In genomic region chr6:34544052-34544604, GRCh38 we compare ENCODE assay signal across 23 cellular contexts. TPM values are rescaled to one million over a fixed set of nuclear protein-coding genes. Genes with fewer than 3 reads are reported as not detected.
"Had no signal": no experiment of that assay in that cellular context is flagged by ENCODE, and none has a peak within 500 bp of the region (broad histone marks: within the 10 kb centered on the region; RNA-seq: fewer than 3 reads in every experiment).

No MANE protein-coding gene starts in this region.

- H3K9me3 ChIP-seq: gastroesophageal sphincter, thyroid gland, upper lobe of right lung had no signal

- H3K9me3 Mint-ChIP-seq: activated naive CD8-positive, alpha-beta T cell treated with anti-CD3 and anti-CD28 coated beads for 36 hours; activated T-cell treated with anti-CD3 and anti-CD28 coated beads, Interleukin-2, amount 50 U/mL, for 24 hours; activated T-helper 2 cell treated with anti-CD3 and anti-CD28 coated beads, Interferon-gamma antibody, Interleukin-2, Interleukin-4, amounts not matched to agents 10 μg/mL and 5 μg/mL and 100 μg/mL, durations not matched to agents 14 hours and 24 hours and 36 hours; natural killer cell treated with Interleukin-12 subunit alpha and Interleukin-12 subunit beta and Interleukin-15 and Interleukin-18, amount 100 ng/mL, for 72 hours; stimulated activated naive CD8-positive, alpha-beta T cell treated with anti-CD3 and anti-CD28 coated beads, Interleukin-15, Interleukin-2, amounts not matched to agents 100 ng/mL and 50 ng/mL, for 24 hours; WTC11 had no signal

- H3K4me3 ChIP-seq: cardiac muscle cell, gastroesophageal sphincter, thyroid gland, upper lobe of right lung had no signal

- H3K27me3 Mint-ChIP-seq: activated naive CD8-positive, alpha-beta T cell treated with anti-CD3 and anti-CD28 coated beads for 36 hours; activated T-cell treated with anti-CD3 and anti-CD28 coated beads, Interleukin-2, amount 50 U/mL, for 24 hours; natural killer cell treated with Interleukin-12 subunit alpha and Interleukin-12 subunit beta and Interleukin-15 and Interleukin-18, amount 100 ng/mL, for 72 hours; stimulated activated naive CD8-positive, alpha-beta T cell treated with anti-CD3 and anti-CD28 coated beads, Interleukin-15, Interleukin-2, amounts not matched to agents 100 ng/mL and 50 ng/mL, for 24 hours had no signal

- DNase-seq: activated CD8-positive, alpha-beta memory T cell treated with anti-CD3 and anti-CD28 coated beads for 24 hours; activated CD8-positive, alpha-beta memory T cell treated with anti-CD3 and anti-CD28 coated beads, Interleukin-2, amount 50 U/mL, for 4 hours; activated naive CD4-positive, alpha-beta T cell treated with Interleukin-2 at 50 U/mL for 16 hours; activated naive CD8-positive, alpha-beta T cell treated with anti-CD3 and anti-CD28 coated beads for 36 hours; activated T-cell treated with anti-CD3 and anti-CD28 coated beads, Interleukin-2, amount 50 U/mL, for 24 hours; head of caudate nucleus; hypothalamus; nucleus accumbens; stimulated activated CD4-positive, alpha-beta T cell treated with anti-CD3 and anti-CD28 coated beads, Interleukin-12 subunit alpha, Interleukin-12 subunit beta, amount 100 ng/mL, for 4 hours; stimulated activated CD4-positive, alpha-beta T cell treated with anti-CD3 and anti-CD28 coated beads, Interleukin-4, amount 100 ng/mL, for 4 hours; substantia nigra; T-helper 1 cell; T-helper 9 cell; thyroid gland; upper lobe of right lung had no signal

- H3K27ac ChIP-seq: cardiac muscle cell, epithelial cell of prostate, gastroesophageal sphincter, thyroid gland, upper lobe of right lung had no signal

- H3K4me1 ChIP-seq: upper lobe of right lung had no signal

- H3K36me3 Mint-ChIP-seq: activated naive CD8-positive, alpha-beta T cell treated with anti-CD3 and anti-CD28 coated beads for 36 hours; natural killer cell treated with Interleukin-12 subunit alpha and Interleukin-12 subunit beta and Interleukin-15 and Interleukin-18, amount 100 ng/mL, for 72 hours; WTC11 had no signal

- H3K36me3 ChIP-seq: cardiac muscle cell, gastroesophageal sphincter, thyroid gland, upper lobe of right lung had no signal

- H3K27me3 ChIP-seq: cardiac muscle cell, gastroesophageal sphincter, thyroid gland, upper lobe of right lung had no signal

- H3K4me3 Mint-ChIP-seq: activated naive CD8-positive, alpha-beta T cell treated with anti-CD3 and anti-CD28 coated beads for 36 hours; activated T-cell treated with anti-CD3 and anti-CD28 coated beads, Interleukin-2, amount 50 U/mL, for 24 hours; natural killer cell treated with Interleukin-12 subunit alpha and Interleukin-12 subunit beta and Interleukin-15 and Interleukin-18, amount 100 ng/mL, for 72 hours; stimulated activated naive CD8-positive, alpha-beta T cell treated with anti-CD3 and anti-CD28 coated beads, Interleukin-15, Interleukin-2, amounts not matched to agents 100 ng/mL and 50 ng/mL, for 24 hours; WTC11 had no signal

- ATAC-seq: gastroesophageal sphincter; natural killer cell treated with Interleukin-12 subunit alpha and Interleukin-12 subunit beta and Interleukin-15 and Interleukin-18, amount 100 ng/mL, for 72 hours; upper lobe of right lung; WTC11 had no signal

- H3K4me1 Mint-ChIP-seq: activated naive CD8-positive, alpha-beta T cell treated with anti-CD3 and anti-CD28 coated beads for 36 hours had no signal

- H3K27ac Mint-ChIP-seq: activated naive CD8-positive, alpha-beta T cell treated with anti-CD3 and anti-CD28 coated beads for 36 hours; activated T-cell treated with anti-CD3 and anti-CD28 coated beads, Interleukin-2, amount 50 U/mL, for 24 hours; activated T-helper 2 cell treated with anti-CD3 and anti-CD28 coated beads, Interferon-gamma antibody, Interleukin-2, Interleukin-4, amounts not matched to agents 10 μg/mL and 5 μg/mL and 100 μg/mL, durations not matched to agents 14 hours and 24 hours and 36 hours; natural killer cell treated with Interleukin-12 subunit alpha and Interleukin-12 subunit beta and Interleukin-15 and Interleukin-18, amount 100 ng/mL, for 72 hours; stimulated activated naive CD8-positive, alpha-beta T cell treated with anti-CD3 and anti-CD28 coated beads, Interleukin-15, Interleukin-2, amounts not matched to agents 100 ng/mL and 50 ng/mL, for 24 hours had no signal

RNA-seq across cellular contexts. Expression of gene SPDEF, which starts 12.0 kb away (rescaled TPM):
- total RNA-seq: activated naive CD8-positive, alpha-beta T cell treated with anti-CD3 and anti-CD28 coated beads for 36 hours; natural killer cell treated with Interleukin-12 subunit alpha and Interleukin-12 subunit beta and Interleukin-15 and Interleukin-18, amount 100 ng/mL, for 72 hours; skeletal muscle tissue; thyroid gland had no signal
